In the genomic region with DNA sequence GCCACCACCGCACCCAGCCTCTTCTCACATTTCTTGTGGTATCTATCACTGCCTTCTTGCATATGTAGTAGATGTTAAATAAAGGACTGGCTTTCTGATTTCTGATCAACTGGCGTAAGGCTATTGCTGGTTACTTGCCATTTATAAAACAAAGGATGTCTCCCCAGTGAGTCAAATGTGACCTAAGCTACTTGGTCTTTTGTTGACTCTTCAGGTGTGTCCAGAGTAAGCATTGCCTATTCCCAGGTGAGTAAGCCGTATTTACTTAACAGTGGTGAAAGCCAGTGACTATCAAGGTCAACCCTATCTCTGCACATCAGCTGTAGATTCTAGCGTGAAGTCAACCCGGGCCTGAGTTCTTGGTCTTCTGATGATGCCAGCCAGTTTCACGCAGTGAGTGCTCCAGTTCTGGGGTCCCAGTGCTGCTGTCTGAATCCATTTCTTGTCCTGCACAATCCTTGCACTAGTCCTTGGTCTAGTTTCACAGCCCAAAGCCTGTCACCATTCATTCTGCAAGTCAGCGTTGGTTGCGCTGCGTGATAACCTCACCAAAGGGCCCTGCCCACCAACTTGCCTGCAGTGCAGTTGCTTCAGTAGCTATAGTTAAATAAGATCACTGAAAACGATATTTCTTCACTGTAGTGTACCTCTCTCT, we compare ENCODE assay signal across 22 cellular contexts.
A peak's percentile ranks its signal among the peaks of the same experiment; 100 is the strongest.
DNase-seq lines count a peak whose midpoint lies in the region; ATAC-seq and TF ChIP-seq lines count a peak whose summit lies in the region.
"Had no signal": no experiment of that assay in that cellular context is flagged by ENCODE, and none has a peak within 500 bp of the region (broad histone marks: within the 10 kb centered on the region; RNA-seq: fewer than 3 reads in every experiment).

No MANE protein-coding gene starts in this region.

- WGBS in H9 (ENCODE audit: extremely low coverage, insufficient read length, low lambda C conversion rate), result no CpG with 5 or more reads among the region's 10 CpGs

- DNase-seq in DMS53 (lab: John Stamatoyannopoulos, UW) (peak; percentile 91), NCI-H2029 (lab: John Stamatoyannopoulos, UW) (peak; percentile 77), epithelial cell of esophagus (ENCODE audit: low read depth) (peak; percentile 95), progenitor cell of endocrine pancreas (ENCODE audit: low spot score, unreplicated experiment) (no peak), amniotic stem cell (lab: John Stamatoyannopoulos, UW) (no peak), dorsolateral prefrontal cortex (no peak), H9 (no peak)
- DNase-seq: activated CD4-positive, alpha-beta T cell treated with anti-CD3 and anti-CD28 coated beads for 4 hours; effector CD4-positive, alpha-beta T cell; NCI-H2171 treated with DMSO at 0.1 percent for 48 hours; NCI-H774; spleen; stimulated activated CD4-positive, alpha-beta T cell treated with anti-CD3 and anti-CD28 coated beads, Interleukin-4, amount 100 ng/mL, for 1 hour; stimulated activated naive CD4-positive, alpha-beta T cell treated with Interleukin-2 at 50 U/mL for 16 hours; tibial artery had no signal

- peak overlapping the region; percentile 86 for H3K27ac Mint-ChIP-seq in progenitor cell of endocrine pancreas
- H3K27ac Mint-ChIP-seq in H9, result no peak overlapping the region
- H3K27ac Mint-ChIP-seq: activated naive CD4-positive, alpha-beta T cell treated with anti-CD3 and anti-CD28 coated beads, Interleukin-2, amount 50 U/mL, for 24 hours; T-helper 1 cell treated with Interleukin-12 subunit alpha and Interleukin-12 subunit beta and Interleukin-4 antibody, amounts not matched to agents 30 μg/mL and 1 μg/mL, for 36 hours had no signal

- no peak overlapping the region for H3K4me3 ChIP-seq in epithelial cell of esophagus (ENCODE audit: low read length)
- no peak overlapping the region for H3K4me3 ChIP-seq in dorsolateral prefrontal cortex
- H3K4me3 ChIP-seq: ascending aorta, esophagus muscularis mucosa, gastroesophageal sphincter, SJSA1, spleen, tibial artery had no signal

- no peak overlapping the region for H4K91ac ChIP-seq in H9 (ENCODE audit: insufficient read length, low read depth, low read length)

- H2AK5ac ChIP-seq in H9 (ENCODE audit: insufficient read length, low read length), result no peak overlapping the region

- H3K9me3 ChIP-seq in H9 (ENCODE audit: control insufficient read depth, low read depth, low read length), result no peaks in the 10 kb centered on the region
- H3K9me3 ChIP-seq: ascending aorta, esophagus muscularis mucosa, gastroesophageal sphincter, SJSA1, spleen, tibial artery had no signal

- no peak overlapping the region for H3K14ac ChIP-seq in H9 (ENCODE audit: insufficient read depth, low read length)

- no peaks in the 10 kb centered on the region for H3K79me2 ChIP-seq in H9 (ENCODE audit: insufficient read depth, low read length)

- H3K56ac ChIP-seq in H9 (ENCODE audit: insufficient read length, low read depth, low read length), result no peak overlapping the region

- H3K4me1 ChIP-seq in H9 (ENCODE audit: insufficient read depth, low read length), result no peaks in the 10 kb centered on the region; the same call in 1 of the 2 replicates
- H3K4me1 ChIP-seq: ascending aorta, esophagus muscularis mucosa, gastroesophageal sphincter, SJSA1, spleen, tibial artery had no signal

- H2BK20ac ChIP-seq in H9 (ENCODE audit: low read depth, low read length, poor library complexity, severe bottlenecking), result no peak overlapping the region

- no peaks in the 10 kb centered on the region for H3K23me2 ChIP-seq in H9 (ENCODE audit: insufficient read length, low read depth, low read length, poor library complexity, severe bottlenecking)

- H3K4me1 Mint-ChIP-seq in progenitor cell of endocrine pancreas (ENCODE audit: low read depth) (peaks cover 7% of the 10 kb centered on the region), H9 (peaks cover 17 to 28% of the 10 kb centered on the region in 2 experiments)

- H3K27me3 Mint-ChIP-seq in progenitor cell of endocrine pancreas (peaks cover 17% of the 10 kb centered on the region), H9 (ENCODE audit: low read depth) (peaks cover 21% of the 10 kb centered on the region)

- H3K23ac ChIP-seq in H9 (ENCODE audit: insufficient read length, low read depth, low read length), result no peak overlapping the region

- H3K27me3 ChIP-seq in dorsolateral prefrontal cortex, result no peaks in the 10 kb centered on the region
- H3K27me3 ChIP-seq in H9 (ENCODE audit: insufficient read depth, low read length), result no peaks in the 10 kb centered on the region
- H3K27me3 ChIP-seq: ascending aorta, esophagus muscularis mucosa, gastroesophageal sphincter, SJSA1, tibial artery had no signal

- H4K5ac ChIP-seq in H9 (ENCODE audit: insufficient read length, low read depth, low read length), result no peak overlapping the region

- H2BK12ac ChIP-seq in H9 (ENCODE audit: insufficient read length, low read depth, low read length), result no peak overlapping the region

- H2AFZ ChIP-seq in H9 (ENCODE audit: low read length), result no peak overlapping the region

- no peaks in the 10 kb centered on the region for H4K20me1 ChIP-seq in H9 (ENCODE audit: control insufficient read depth, insufficient read depth, insufficient read length)

- H3K36me3 Mint-ChIP-seq in progenitor cell of endocrine pancreas (ENCODE audit: insufficient read depth) (peaks cover 21% of the 10 kb centered on the region), H9 (ENCODE audit: insufficient read depth in 1 of 3, low read depth in 3 of 3) (peaks cover 3 to 10% (median 5%) of the 10 kb centered on the region in 3 experiments; a peak in 5 of 7 replicates)
- H3K36me3 Mint-ChIP-seq: activated naive CD4-positive, alpha-beta T cell treated with anti-CD3 and anti-CD28 coated beads, Interleukin-2, amount 50 U/mL, for 24 hours had no signal

- TF ChIP-seq CTCF in epithelial cell of esophagus (IDR thresholded peaks at IDR 0.05; ENCODE audit: insufficient read depth, low read depth, low read length, missing control alignments) (no peak), progenitor cell of endocrine pancreas (IDR thresholded peaks at IDR 0.05; ENCODE audit: unreplicated experiment) (no peak), dorsolateral prefrontal cortex (IDR thresholded peaks at IDR 0.05 in 54 of 56, conservative IDR thresholded peaks at IDR 0.05 in 2 of 56; ENCODE audit: low read depth in 1 of 56, partially characterized antibody in 56 of 56) (no peak), H9 (conservative IDR thresholded peaks at IDR 0.05) (no peak)

- H3K9ac ChIP-seq in H9 (ENCODE audit: extremely low read depth, insufficient read length, low read length), result no peak overlapping the region

- no peak overlapping the region for H3K27ac ChIP-seq in dorsolateral prefrontal cortex
- no peak overlapping the region for H3K27ac ChIP-seq in H9 (ENCODE audit: insufficient read length, low read depth, low read length)
- H3K27ac ChIP-seq: ascending aorta, esophagus muscularis mucosa, gastroesophageal sphincter, SJSA1, spleen, tibial artery had no signal

- H3K4me3 Mint-ChIP-seq in progenitor cell of endocrine pancreas (ENCODE audit: low read depth) (no peak overlapping the region), H9 (no peak overlapping the region)
- H3K4me3 Mint-ChIP-seq: activated naive CD4-positive, alpha-beta T cell treated with anti-CD3 and anti-CD28 coated beads, Interleukin-2, amount 50 U/mL, for 24 hours; T-helper 1 cell treated with Interleukin-12 subunit alpha and Interleukin-12 subunit beta and Interleukin-4 antibody, amounts not matched to agents 30 μg/mL and 1 μg/mL, for 36 hours had no signal

- intact Hi-C loops in dorsolateral prefrontal cortex (cut with DNase I), result no loop called here

- no peak overlapping the region for H3K18ac ChIP-seq in H9 (ENCODE audit: insufficient read length, low read depth, low read length)

- no peak overlapping the region for H4K8ac ChIP-seq in H9 (replicated peaks; ENCODE audit: insufficient read length, low read depth, low read length)

- H2BK120ac ChIP-seq in H9 (ENCODE audit: low read depth, low read length, poor library complexity, severe bottlenecking), result no peak overlapping the region

- no peak overlapping the region for H2BK5ac ChIP-seq in H9 (ENCODE audit: insufficient read length, low read length)

- no peak overlapping the region for H3K4ac ChIP-seq in H9 (ENCODE audit: low read depth, low read length)

- no peaks in the 10 kb centered on the region for H3K79me1 ChIP-seq in H9 (ENCODE audit: insufficient read depth, low read depth, low read length, poor library complexity, severe bottlenecking)

- no peaks in the 10 kb centered on the region for H3K9me3 Mint-ChIP-seq in progenitor cell of endocrine pancreas (ENCODE audit: low read depth)
- no peaks in the 10 kb centered on the region; a peak in 1 of 5 replicates for H3K9me3 Mint-ChIP-seq in H9
- H3K9me3 Mint-ChIP-seq: activated naive CD4-positive, alpha-beta T cell treated with anti-CD3 and anti-CD28 coated beads, Interleukin-2, amount 50 U/mL, for 24 hours; T-helper 1 cell treated with Interleukin-12 subunit alpha and Interleukin-12 subunit beta and Interleukin-4 antibody, amounts not matched to agents 30 μg/mL and 1 μg/mL, for 36 hours had no signal

- ATAC-seq in GM19397 (IDR thresholded peaks at IDR 0.05; ENCODE audit: unreplicated experiment), result no peak
- ATAC-seq: gastroesophageal sphincter had no signal

- H3T11ph ChIP-seq in H9 (ENCODE audit: low read length), result no peak overlapping the region

- no peak overlapping the region for H3K4me2 ChIP-seq in H9 (ENCODE audit: insufficient read depth, insufficient read length, low read length)

- H2BK15ac ChIP-seq in H9 (ENCODE audit: low read depth, low read length), result no peak overlapping the region

Comparison
In these comparisons a context has a peak if more than half of its experiments do, and no peak if none do; other contexts are left out.
1. DNase-seq: peak in DMS53 (single experiment), NCI-H2029 (single experiment) and epithelial cell of esophagus (single experiment); none in progenitor cell of endocrine pancreas (single experiment), amniotic stem cell (single experiment), dorsolateral prefrontal cortex (0 of 10) and H9 (single experiment).